23 cellular contexts compared by ENCODE assay signal in genomic region chr1:36093226-36093625, GRCh38. TPM values are rescaled to one million over a fixed set of nuclear protein-coding genes. Genes with fewer than 3 reads are reported as not detected.
DNase-seq lines count a peak whose midpoint lies in the region; ATAC-seq and TF ChIP-seq lines count a peak whose summit lies in the region.
"Had no signal": no experiment of that assay in that cellular context is flagged by ENCODE, and none has a peak within 500 bp of the region (broad histone marks: within the 10 kb centered on the region; RNA-seq: fewer than 3 reads in every experiment).

No MANE protein-coding gene starts in this region.

- no peaks in the 10 kb centered on the region for H3K9me3 ChIP-seq in right atrium auricular region
- no peaks in the 10 kb centered on the region for H3K9me3 ChIP-seq in transverse colon
- H3K9me3 ChIP-seq: gastroesophageal sphincter, uterus had no signal

- peak overlapping the region in 1 of 5 experiments; percentile 68 for H3K4me3 Mint-ChIP-seq in brain
- H3K4me3 Mint-ChIP-seq: activated CD8-positive, alpha-beta T cell treated with anti-CD3 and anti-CD28 coated beads, Interleukin-2, amount 10 ng/mL, durations not matched to agents 7 days and 5 days; activated T-cell treated with anti-CD3 and anti-CD28 coated beads, Interleukin-2, amount 50 U/mL, for 4 hours; CD4-positive, alpha-beta memory T cell had no signal

- TF ChIP-seq CTCF in right atrium auricular region (IDR thresholded peaks at IDR 0.05) (no peak), brain (conservative IDR thresholded peaks at IDR 0.05) (no peak), transverse colon (IDR thresholded peaks at IDR 0.05) (no peak)

- peak overlapping the region in 4 of 5 experiments; percentile 35 to 91 (median 88) for H3K27ac Mint-ChIP-seq in brain
- H3K27ac Mint-ChIP-seq: activated CD8-positive, alpha-beta T cell treated with anti-CD3 and anti-CD28 coated beads, Interleukin-2, amount 10 ng/mL, durations not matched to agents 7 days and 5 days; CD4-positive, alpha-beta memory T cell had no signal

- WGBS in transverse colon (ENCODE audit: low coverage in 1 of 2), 2 donors, result 91% methylated on average over 6 of the region's 7 CpGs; no CpG with 5 or more reads in 1 of the 2 donors

- H3K36me3 Mint-ChIP-seq in brain, result peaks cover 39% of the 10 kb centered on the region

- in situ Hi-C loops in transverse colon (cut with MboI; ENCODE audit: low pct_ligation_motif_present in 1 of 4, low pct_unique_long_range_greater_than_20kb in 1 of 4, low sequenced_read_pairs in 3 of 4), result loop anchor here in 1 of 4 donors (10.0 kb wide), 1 partner anchor 92 kb away; no protein-coding TSS in a partner anchor

- no peak overlapping the region for H3K4me3 ChIP-seq in right atrium auricular region
- H3K4me3 ChIP-seq in transverse colon, result no peak overlapping the region
- H3K4me3 ChIP-seq: cardiac muscle cell, gastroesophageal sphincter, hepatocyte, SK-N-MC, uterus had no signal

- H3K9me3 Mint-ChIP-seq in brain, result no peaks in the 10 kb centered on the region
- H3K9me3 Mint-ChIP-seq: activated T-cell treated with anti-CD3 and anti-CD28 coated beads, Interleukin-2, amount 50 U/mL, for 4 hours; CD4-positive, alpha-beta memory T cell had no signal

- H3K4me1 ChIP-seq in right atrium auricular region, result peaks cover 0 to 15% of the 10 kb centered on the region in 2 donors
- H3K4me1 ChIP-seq in transverse colon, result peaks cover 8 to 23% (median 14%) of the 10 kb centered on the region in 4 donors

- no peak for TF ChIP-seq EP300 in transverse colon (IDR thresholded peaks at IDR 0.05; ENCODE audit: low read depth)

- intact Hi-C loops in left ventricle myocardium superior (cut with micrococcal nuclease), result loop anchor here (10.0 kb wide), 1 partner anchor 322 kb away; no protein-coding TSS in a partner anchor
- intact Hi-C loops in posterior vena cava (cut with DNase I), result loop anchor here (10.0 kb wide), 4 partner anchors 52 to 1968 kb away; partner anchors contain the start of gene TRAPPC3 (in 1 of the 2)
- intact Hi-C loops in transverse colon (cut with DNase I; ENCODE audit: low total_unique reads), result no loop called here

- H3K36me3 ChIP-seq in right atrium auricular region (peaks cover 32% of the 10 kb centered on the region), transverse colon (peaks cover 0 to 28% (median 9%) of the 10 kb centered on the region in 4 donors)
- H3K36me3 ChIP-seq: uterus had no signal

- no peak for ATAC-seq in left ventricle myocardium superior
- ATAC-seq: activated CD8-positive, alpha-beta T cell treated with anti-CD3 and anti-CD28 coated beads, Interleukin-2, amount 10 ng/mL, durations not matched to agents 7 days and 5 days; activated T-cell treated with anti-CD3 and anti-CD28 coated beads, Interleukin-2, amount 50 U/mL, for 4 hours; gastroesophageal sphincter; HCT116 had no signal

- no peak overlapping the region for H3K27ac ChIP-seq in right atrium auricular region
- H3K27ac ChIP-seq in transverse colon, result no peak overlapping the region
- H3K27ac ChIP-seq: cardiac muscle cell, hepatocyte, uterus had no signal

- H3K4me1 Mint-ChIP-seq in brain, result peaks cover 40% of the 10 kb centered on the region

- DNase-seq in left ventricle myocardium superior, result peak; percentile 37
- DNase-seq in right atrium auricular region (ENCODE audit: low spot score), result no peak
- DNase-seq in posterior vena cava (ENCODE audit: low spot score), result peak; percentile 72
- no peak for DNase-seq in transverse colon
- no peak for DNase-seq in NCI-H2029 treated with DMSO at 0.1 percent for 48 hours (lab: John Stamatoyannopoulos, UW)
- no peak for DNase-seq in NCI-H146 treated with DMSO at 0.1 percent for 48 hours (lab: John Stamatoyannopoulos, UW; ENCODE audit: unreplicated experiment)
- DNase-seq: activated CD8-positive, alpha-beta T cell treated with anti-CD3 and anti-CD28 coated beads, Interleukin-2, amount 10 ng/mL, durations not matched to agents 7 days and 5 days; activated naive CD4-positive, alpha-beta T cell; activated T-cell treated with anti-CD3 and anti-CD28 coated beads, Interleukin-2, amount 50 U/mL, for 4 hours; CD4-positive, alpha-beta memory T cell; dermis blood vessel endothelial cell; NCI-H1105 treated with DMSO at 0.1 percent for 48 hours; NCI-H2081 treated with DMSO at 0.1 percent for 48 hours; NCI-H82 had no signal

- H3K27me3 ChIP-seq in right atrium auricular region, result no peaks in the 10 kb centered on the region
- H3K27me3 ChIP-seq in transverse colon, result no peaks in the 10 kb centered on the region
- H3K27me3 ChIP-seq: cardiac muscle cell, gastroesophageal sphincter, hepatocyte, uterus had no signal

- TF ChIP-seq POLR2A in transverse colon (IDR thresholded peaks at IDR 0.05), result no peak

- H3K27me3 Mint-ChIP-seq in brain, result peaks cover 7% of the 10 kb centered on the region
- H3K27me3 Mint-ChIP-seq: CD4-positive, alpha-beta memory T cell had no signal

RNA-seq across cellular contexts. Expression of gene ADPRS, which starts 4.5 kb away (rescaled TPM):
- total RNA-seq in left ventricle myocardium superior (16.9 TPM), right atrium auricular region (10 to 100 TPM; 24.3 to 25.6 TPM), posterior vena cava (10 to 100 TPM; 16.4 to 18.6 TPM), transverse colon (10 to 100 TPM; 18.3 to 41.8 (median 28.6) TPM)
- polyA plus RNA-seq in brain (ENCODE audit: insufficient read depth, low read depth, low replicate concordance), result 39.1 TPM

RNA-seq across cellular contexts. Expression of gene TEKT2, which starts 9.3 kb away (rescaled TPM):
- total RNA-seq in left ventricle myocardium superior (not detected), right atrium auricular region (under 1 TPM in 1 of 2 donors, not detected in 1; 0.41 TPM), posterior vena cava (not detected), transverse colon (not detected)
- 12.0 TPM for polyA plus RNA-seq in brain (ENCODE audit: insufficient read depth, low read depth, low replicate concordance)
- total RNA-seq: activated CD8-positive, alpha-beta T cell treated with anti-CD3 and anti-CD28 coated beads, Interleukin-2, amount 10 ng/mL, durations not matched to agents 7 days and 5 days; CD4-positive, alpha-beta memory T cell; HT1080 had no signal
- polyA plus RNA-seq: CD4-positive, alpha-beta memory T cell had no signal

RNA-seq across cellular contexts. Expression of gene COL8A2, which starts 31.8 kb away (rescaled TPM):
- total RNA-seq in left ventricle myocardium superior (0.67 TPM), right atrium auricular region (1 to 10 TPM; 3.5 to 4.5 TPM), posterior vena cava (10 to 100 TPM; 33.2 to 35.9 TPM), transverse colon (1 to 10 TPM; 1.2 to 5.4 (median 1.7) TPM)
- 1.8 TPM for polyA plus RNA-seq in brain (ENCODE audit: insufficient read depth, low read depth, low replicate concordance)
- total RNA-seq: T-helper 1 cell treated with Interleukin-12 subunit alpha and Interleukin-12 subunit beta and Interleukin-4 antibody, amounts not matched to agents 30 ng/mL and 1 ng/mL, for 36 hours had no signal
- polyA plus RNA-seq: CD4-positive, alpha-beta memory T cell had no signal

RNA-seq across cellular contexts. Expression of gene TRAPPC3, which starts 56.1 kb away (rescaled TPM):
- 57.8 TPM for total RNA-seq in left ventricle myocardium superior
- 10 to 100 TPM; 62.0 to 81.6 TPM for total RNA-seq in right atrium auricular region
- polyA plus RNA-seq in brain (ENCODE audit: insufficient read depth, low read depth, low replicate concordance), result 105 TPM
- 10 to 100 TPM; 51.4 to 54.7 TPM for total RNA-seq in posterior vena cava
- 100 to 1,000 TPM in 3 of 4 donors, 10 to 100 TPM in 1; 54.6 to 165 (median 105) TPM for total RNA-seq in transverse colon

Comparison
In these comparisons a context has a peak if more than half of its experiments do, and no peak if none do; other contexts are left out.
1. DNase-seq: peak in left ventricle myocardium superior (single experiment) and posterior vena cava (single experiment); none in right atrium auricular region (single experiment), transverse colon (single experiment), NCI-H2029 treated with DMSO at 0.1 percent for 48 hours (single experiment) and NCI-H146 treated with DMSO at 0.1 percent for 48 hours (single experiment).
2. RNA of gene COL8A2, which starts 31.8 kb away (total RNA-seq): 33.2 to 35.9 TPM in posterior vena cava; 3.5 to 4.5 TPM in right atrium auricular region, 1.2 to 5.4 TPM in transverse colon and 0.67 TPM in left ventricle myocardium superior (single experiment); every median in the first group is over 4 times any median in the second.